In genomic region chr17:66165537-66166123, GRCh38 we compare ENCODE assay signal across 8 cellular contexts. TPM values are rescaled to one million over a fixed set of nuclear protein-coding genes. Genes with fewer than 3 reads are reported as not detected.
DNase-seq lines count a peak whose midpoint lies in the region; ATAC-seq and TF ChIP-seq lines count a peak whose summit lies in the region.

No MANE protein-coding gene starts in this region.

- H3K27ac ChIP-seq in C4-2B (no peak overlapping the region), body of pancreas (no peak overlapping the region), vagina (no peak overlapping the region)

- in situ Hi-C loops in GM13977 (cut with MboI; ENCODE audit: low pct_unique_long_range_greater_than_20kb, low sequenced_read_pairs, unreplicated experiment) = loop anchor here (25.0 kb wide), 1 partner anchor 878 kb away; no protein-coding TSS in a partner anchor

- peak; percentile 83 for TF ChIP-seq CTCF in C4-2B (conservative IDR thresholded peaks at IDR 0.05)
- peak; percentile 63 for TF ChIP-seq CTCF in GM13977 (IDR thresholded peaks at IDR 0.05; ENCODE audit: extremely low read depth, insufficient read depth, missing control alignments)
- TF ChIP-seq CTCF in body of pancreas (IDR thresholded peaks at IDR 0.05) = peak in 6 of 7 experiments; percentile 52 to 81 (median 74)
- TF ChIP-seq CTCF in vagina (IDR thresholded peaks at IDR 0.05) = peak; percentile 52 to 79 (median 69)

- CTCF ChIA-PET in activated CD8-positive, alpha-beta memory T cell treated with anti-CD3 and anti-CD28 coated beads, Interleukin-2, amount 10 ng/mL, durations not matched to agents 7 days and 5 days (lab: Charles Lee) = interaction anchor here (0.9 to 4.1 kb wide), 9 partner anchors 14 to 947 kb away, joined by 3 to 28 read pairs (median 5); no protein-coding TSS in a partner anchor

- H3K9me3 ChIP-seq in body of pancreas (no peaks in the 10 kb centered on the region), vagina (no peaks in the 10 kb centered on the region)

- no peak for ATAC-seq in body of pancreas
- no peak for ATAC-seq in activated CD8-positive, alpha-beta memory T cell treated with anti-CD3 and anti-CD28 coated beads, Interleukin-2, amount 10 ng/mL, durations not matched to agents 7 days and 5 days
- ATAC-seq in activated CD4-positive, CD25-positive, alpha-beta regulatory T cell treated with anti-CD3 and anti-CD28 coated beads, Interleukin-2, amount 50 U/mL, for 24 hours = no peak

- H3K4me1 ChIP-seq in body of pancreas (no peaks in the 10 kb centered on the region), vagina (no peaks in the 10 kb centered on the region)

- H3K27ac Mint-ChIP-seq in activated CD8-positive, alpha-beta memory T cell treated with anti-CD3 and anti-CD28 coated beads, Interleukin-2, amount 10 ng/mL, durations not matched to agents 7 days and 5 days = no peak overlapping the region

- H3K27me3 ChIP-seq in body of pancreas (no peaks in the 10 kb centered on the region), vagina (no peaks in the 10 kb centered on the region)

- no peak overlapping the region for H3K4me3 Mint-ChIP-seq in activated CD8-positive, alpha-beta memory T cell treated with anti-CD3 and anti-CD28 coated beads, Interleukin-2, amount 10 ng/mL, durations not matched to agents 7 days and 5 days

- TF ChIP-seq POLR2A in body of pancreas (IDR thresholded peaks at IDR 0.05) (no peak), vagina (IDR thresholded peaks at IDR 0.05) (no peak)

- H3K27me3 Mint-ChIP-seq in activated CD8-positive, alpha-beta memory T cell treated with anti-CD3 and anti-CD28 coated beads, Interleukin-2, amount 10 ng/mL, durations not matched to agents 7 days and 5 days = no peaks in the 10 kb centered on the region

- H3K4me1 Mint-ChIP-seq in activated CD8-positive, alpha-beta memory T cell treated with anti-CD3 and anti-CD28 coated beads, Interleukin-2, amount 10 ng/mL, durations not matched to agents 7 days and 5 days = peaks cover 7% of the 10 kb centered on the region

- DNase-seq in GM13977 (ENCODE audit: low spot score) (peak; percentile 54), NCI-H2227 (lab: John Stamatoyannopoulos, UW; ENCODE audit: unreplicated experiment) (peak; percentile 71), body of pancreas (peak in 1 of 4 donors; percentile 28), kidney tubule cell (ENCODE audit: low spot score) (peak; percentile 53), vagina (ENCODE audit: extremely low spot score in 2 of 2) (no peak)
- DNase-seq in activated CD8-positive, alpha-beta memory T cell treated with anti-CD3 and anti-CD28 coated beads, Interleukin-2, amount 10 ng/mL, durations not matched to agents 7 days and 5 days = no peak

- no peaks in the 10 kb centered on the region for H3K36me3 Mint-ChIP-seq in activated CD8-positive, alpha-beta memory T cell treated with anti-CD3 and anti-CD28 coated beads, Interleukin-2, amount 10 ng/mL, durations not matched to agents 7 days and 5 days

- H3K36me3 ChIP-seq in body of pancreas (replicated peaks in 1 of 2; ENCODE audit: insufficient read depth in 1 of 2, low read depth in 2 of 2) (no peaks in the 10 kb centered on the region), vagina (no peaks in the 10 kb centered on the region)

- H3K4me3 ChIP-seq in body of pancreas (no peak overlapping the region), vagina (no peak overlapping the region)

- intact Hi-C loops in body of pancreas (cut with DNase I) (no loop called here), vagina (cut with DNase I) (no loop called here)

- no peaks in the 10 kb centered on the region for H3K9me3 Mint-ChIP-seq in activated CD8-positive, alpha-beta memory T cell treated with anti-CD3 and anti-CD28 coated beads, Interleukin-2, amount 10 ng/mL, durations not matched to agents 7 days and 5 days (ENCODE audit: low read depth)

RNA-seq across cellular contexts. Expression of gene CEP112, which starts 26.3 kb away (rescaled TPM):
- total RNA-seq in body of pancreas = 10 to 100 TPM in 1 of 2 donors, 1 to 10 TPM in 1; 5.2 to 10.2 TPM
- total RNA-seq in vagina = 20.1 TPM
- total RNA-seq in activated CD8-positive, alpha-beta memory T cell treated with anti-CD3 and anti-CD28 coated beads, Interleukin-2, amount 10 ng/mL, durations not matched to agents 7 days and 5 days = 1 to 10 TPM; 3.1 to 5.0 TPM

Comparison
In these comparisons a context has a peak if more than half of its experiments do, and no peak if none do; other contexts are left out.
1. DNase-seq: peak in GM13977 (single experiment), NCI-H2227 (single experiment) and kidney tubule cell (single experiment); none in vagina (0 of 2) and activated CD8-positive, alpha-beta memory T cell treated with anti-CD3 and anti-CD28 coated beads, Interleukin-2, amount 10 ng/mL, durations not matched to agents 7 days and 5 days (single experiment).
2. Peak in every context shown above with its lines, with median percentiles within 50 percentile points of each other: CTCF ChIP-seq.